ENCODE assay signal across 8 cellular contexts in the genomic region with DNA sequence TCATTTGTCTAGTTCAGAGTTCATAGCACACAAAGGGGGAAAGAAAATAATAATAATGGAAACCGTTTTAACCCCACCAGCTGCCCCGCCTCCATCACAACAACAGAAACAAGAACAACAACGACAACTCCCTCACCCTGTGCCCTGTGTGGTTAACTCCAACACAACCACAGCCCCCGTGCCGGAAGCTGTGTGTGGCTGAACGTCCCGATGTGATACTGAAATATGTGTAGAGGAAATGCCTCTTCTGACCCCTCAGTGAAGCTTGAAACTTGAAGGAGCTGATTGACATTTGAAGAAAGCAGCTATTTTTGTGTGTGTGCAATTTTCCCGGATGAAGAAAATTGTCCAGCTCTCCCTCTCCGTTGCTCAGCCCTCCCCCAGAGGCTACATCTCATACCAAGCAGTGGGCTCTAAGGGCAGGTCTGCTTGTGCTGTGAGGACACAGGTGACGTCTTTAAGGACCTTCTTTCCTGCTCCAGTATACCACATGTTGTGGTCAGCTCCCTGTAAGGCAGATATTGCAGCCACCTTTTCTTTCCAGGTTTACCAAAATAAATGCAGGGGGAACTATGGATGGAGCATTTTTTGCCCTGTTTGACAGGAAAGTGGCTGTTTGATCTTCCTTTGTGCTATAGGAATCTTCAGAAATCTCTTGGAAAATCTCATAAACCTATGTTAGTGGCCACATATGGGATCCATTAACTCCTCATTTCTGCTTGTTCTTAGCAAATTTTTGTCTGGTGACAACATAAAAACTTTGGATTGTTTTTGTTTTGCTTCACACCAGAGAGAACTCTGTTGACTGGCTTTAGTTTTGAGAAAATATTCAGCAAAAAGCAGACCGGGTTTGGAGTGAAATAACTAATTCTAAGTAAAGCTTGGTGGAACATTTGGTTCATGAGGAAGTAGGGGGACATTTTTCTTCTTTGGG.
DNase-seq lines count a peak whose midpoint lies in the region; ATAC-seq and TF ChIP-seq lines count a peak whose summit lies in the region.

No MANE protein-coding gene starts in this region.

- H3K4me3 ChIP-seq in esophagus muscularis mucosa: no peak overlapping the region
- H3K4me3 ChIP-seq in testis: no peak overlapping the region

- H3K9me3 ChIP-seq in esophagus muscularis mucosa: no peaks in the 10 kb centered on the region
- H3K9me3 ChIP-seq in testis: no peaks in the 10 kb centered on the region

- WGBS in esophagus muscularis mucosa: 47% methylated on average over 11 of the region's 11 CpGs
- WGBS in testis, 2 donors: 20 to 37% methylated on average over 11 of the region's 11 CpGs

- TF ChIP-seq EP300 in esophagus muscularis mucosa (IDR thresholded peaks at IDR 0.05): no peak

- peak; percentile 94 for ATAC-seq in GM19351 (IDR thresholded peaks at IDR 0.05; ENCODE audit: unreplicated experiment)
- ATAC-seq in HG03280 (IDR thresholded peaks at IDR 0.05; ENCODE audit: unreplicated experiment): peak; percentile 85

- H3K27me3 ChIP-seq in esophagus muscularis mucosa: no peaks in the 10 kb centered on the region
- no peaks in the 10 kb centered on the region for H3K27me3 ChIP-seq in testis

- intact Hi-C loops in esophagus muscularis mucosa (cut with DNase I) (no loop called here), testis (cut with DNase I; ENCODE audit: low total_unique reads) (no loop called here)

- H3K36me3 ChIP-seq in esophagus muscularis mucosa: no peaks in the 10 kb centered on the region
- H3K36me3 ChIP-seq in testis (ENCODE audit: low read depth, missing control alignments): no peaks in the 10 kb centered on the region

- DNase-seq in activated CD4-positive, alpha-beta T cell treated with anti-CD3 and anti-CD28 coated beads for 48 hours: peak; percentile 71
- DNase-seq in esophagus muscularis mucosa (ENCODE audit: extremely low spot score) (no peak), NCI-H1105 (lab: John Stamatoyannopoulos, UW) (no peak), testis (no peak), islet precursor cell (no peak)
- peak; percentile 56 for DNase-seq in stimulated activated CD4-positive, alpha-beta T cell treated with anti-CD3 and anti-CD28 coated beads, Interleukin-4, amount 100 ng/mL, for 24 hours

- peak overlapping the region in 3 of 4 donors; percentile 1 to 10 (median 9) for H3K27ac ChIP-seq in esophagus muscularis mucosa (replicated peaks in 1 of 4)
- peak overlapping the region in 1 of 2 donors; percentile 22 for H3K27ac ChIP-seq in testis

- H3K4me1 ChIP-seq in esophagus muscularis mucosa (peaks cover 20 to 75% (median 64%) of the 10 kb centered on the region in 4 donors), testis (peaks cover 10% of the 10 kb centered on the region)

- TF ChIP-seq CTCF in esophagus muscularis mucosa (IDR thresholded peaks at IDR 0.05) (no peak), testis (IDR thresholded peaks at IDR 0.05) (no peak)

- no peak for TF ChIP-seq POLR2A in esophagus muscularis mucosa (IDR thresholded peaks at IDR 0.05; ENCODE audit: low read depth)
- TF ChIP-seq POLR2A in testis (IDR thresholded peaks at IDR 0.05): no peak

Comparison
In these comparisons a context has a peak if more than half of its experiments do, and no peak if none do; other contexts are left out.
1. DNase-seq: peak in activated CD4-positive, alpha-beta T cell treated with anti-CD3 and anti-CD28 coated beads for 48 hours (single experiment) and stimulated activated CD4-positive, alpha-beta T cell treated with anti-CD3 and anti-CD28 coated beads, Interleukin-4, amount 100 ng/mL, for 24 hours (single experiment); none in esophagus muscularis mucosa (single experiment), NCI-H1105 (single experiment), testis (single experiment) and islet precursor cell (single experiment).